20 cellular contexts compared by ENCODE assay signal in the genomic region with DNA sequence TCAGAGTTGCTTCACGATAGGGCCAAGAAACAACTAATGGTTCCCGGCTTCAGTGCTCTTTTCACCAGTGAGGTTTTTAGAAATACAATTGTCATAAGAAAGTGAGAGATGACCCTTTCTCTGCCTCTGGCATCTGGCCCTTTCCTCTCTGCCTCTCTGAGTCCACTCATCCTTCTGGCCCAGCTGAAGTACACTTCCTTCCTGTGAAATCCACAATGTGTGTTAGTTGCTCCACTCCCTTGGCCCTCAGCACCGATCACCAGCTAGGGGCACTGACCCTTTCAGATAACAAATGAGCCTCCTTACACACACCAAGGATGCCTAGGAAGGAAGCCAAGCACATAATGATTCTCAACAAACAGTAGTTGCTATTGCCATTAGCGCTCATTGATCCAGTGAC. TPM values are rescaled to one million over a fixed set of nuclear protein-coding genes. Genes with fewer than 3 reads are reported as not detected.
"Had no signal": no experiment of that assay in that cellular context is flagged by ENCODE, and none has a peak within 500 bp of the region (broad histone marks: within the 10 kb centered on the region; RNA-seq: fewer than 3 reads in every experiment).

No MANE protein-coding gene starts in this region.

- H3K4me1 ChIP-seq: lower lobe of right lung, thyroid gland, vagina had no signal

- H3K4me3 ChIP-seq: lower lobe of right lung, thyroid gland, vagina had no signal

- DNase-seq: activated CD4-positive, alpha-beta T cell treated with anti-CD3 and anti-CD28 coated beads, Interleukin-2, amount 10 ng/mL, durations not matched to agents 7 days and 5 days; activated naive CD4-positive, alpha-beta T cell treated with anti-CD3 and anti-CD28 coated beads, Interleukin-2, amount 10 ng/mL, durations not matched to agents 7 days and 5 days; activated T-cell treated with anti-CD3 and anti-CD28 coated beads for 4 hours; foreskin melanocyte; immature natural killer cell; left cardiac atrium; lower lobe of right lung; midbrain; retina; stimulated activated CD4-positive, alpha-beta T cell treated with anti-CD3 and anti-CD28 coated beads, Interleukin-15, amount 100 ng/mL, for 24 hours; stimulated activated CD4-positive, alpha-beta T cell treated with anti-CD3 and anti-CD28 coated beads, Interleukin-4, amount 100 ng/mL, for 1 hour; stimulated activated naive B cell treated with anti-CD40 and anti-IgM and Interleukin-4, amounts not matched to agents 10 μg/mL and 1 μg/mL and 100 μg/mL, for 72 hours; SW 1271; thyroid gland had no signal

- H3K27me3 ChIP-seq: neutrophil, thyroid gland, vagina had no signal

- H3K27ac ChIP-seq: lower lobe of right lung, neutrophil, thyroid gland, vagina had no signal

- H3K36me3 ChIP-seq: lower lobe of right lung, neutrophil, thyroid gland, vagina had no signal

- H3K9me3 ChIP-seq: lower lobe of right lung, neutrophil, thyroid gland, vagina had no signal

RNA-seq across cellular contexts. Expression of a gene that starts 3.0 kb away (rescaled TPM):
- total RNA-seq: activated CD4-positive, alpha-beta T cell treated with anti-CD3 and anti-CD28 coated beads, Interleukin-2, amount 10 ng/mL, durations not matched to agents 7 days and 5 days; activated CD8-positive, alpha-beta memory T cell treated with anti-CD3 and anti-CD28 coated beads for 36 hours; activated T-helper 17 cell treated with anti-CD3 and anti-CD28 coated beads, Interleukin-2, amount 50 U/mL, for 72 hours; chondrocyte; lower lobe of right lung; T-helper 2 cell treated with Interferon-gamma antibody and Interleukin-4, amounts not matched to agents 100 ng/mL and 5 ng/mL, for 36 hours; thyroid gland; vagina had no signal
